In genomic region chr11:67691149-67691548, GRCh38 we compare ENCODE assay signal across 15 cellular contexts. TPM values are rescaled to one million over a fixed set of nuclear protein-coding genes. Genes with fewer than 3 reads are reported as not detected.
DNase-seq lines count a peak whose midpoint lies in the region; ATAC-seq and TF ChIP-seq lines count a peak whose summit lies in the region.
"Had no signal": no experiment of that assay in that cellular context is flagged by ENCODE, and none has a peak within 500 bp of the region (broad histone marks: within the 10 kb centered on the region; RNA-seq: fewer than 3 reads in every experiment).

No MANE protein-coding gene starts in this region.

- H3K9me3 Mint-ChIP-seq in CD4-positive, alpha-beta T cell: no peaks in the 10 kb centered on the region
- H3K9me3 Mint-ChIP-seq in GM23338: peaks cover 10% of the 10 kb centered on the region
- no peaks in the 10 kb centered on the region for H3K9me3 Mint-ChIP-seq in activated T-helper 2 cell treated with anti-CD3 and anti-CD28 coated beads, Interferon-gamma antibody, Interleukin-2, Interleukin-4, amounts not matched to agents 10 μg/mL and 5 μg/mL and 100 μg/mL, durations not matched to agents 14 hours and 24 hours and 36 hours
- H3K9me3 Mint-ChIP-seq in effector memory CD8-positive, alpha-beta T cell: no peaks in the 10 kb centered on the region

- no peak overlapping the region for H3K4me2 ChIP-seq in GM23338

- H3K4me1 Mint-ChIP-seq in CD4-positive, alpha-beta T cell (ENCODE audit: low read depth): no peaks in the 10 kb centered on the region
- H3K4me1 Mint-ChIP-seq in GM23338 (no peaks in the 10 kb centered on the region; the same call in 2 of the 3 replicates), T-helper 17 cell (no peaks in the 10 kb centered on the region)
- peaks cover 8% of the 10 kb centered on the region for H3K4me1 Mint-ChIP-seq in activated T-helper 2 cell treated with anti-CD3 and anti-CD28 coated beads, Interferon-gamma antibody, Interleukin-2, Interleukin-4, amounts not matched to agents 10 μg/mL and 5 μg/mL and 100 μg/mL, durations not matched to agents 14 hours and 24 hours and 36 hours (ENCODE audit: low read depth)
- H3K4me1 Mint-ChIP-seq in effector memory CD8-positive, alpha-beta T cell (ENCODE audit: low read depth in 2 of 2): no peaks in the 10 kb centered on the region

- H3K4me3 ChIP-seq in GM23338 (no peak overlapping the region), dorsolateral prefrontal cortex (no peak overlapping the region)
- H3K4me3 ChIP-seq: pancreas, thyroid gland had no signal

- H3K9me3 ChIP-seq in CD4-positive, alpha-beta T cell (ENCODE audit: control insufficient read depth, low read length): no peaks in the 10 kb centered on the region
- H3K9me3 ChIP-seq in T-helper 17 cell (ENCODE audit: control insufficient read depth, low read length, poor library complexity, severe bottlenecking): no peaks in the 10 kb centered on the region
- H3K9me3 ChIP-seq: pancreas, thyroid gland had no signal

- peaks cover 26% of the 10 kb centered on the region for H3K27me3 Mint-ChIP-seq in CD4-positive, alpha-beta T cell
- H3K27me3 Mint-ChIP-seq in GM23338 (ENCODE audit: insufficient read depth, low read depth, poor library complexity) (no peaks in the 10 kb centered on the region), T-helper 17 cell (peaks cover 39% of the 10 kb centered on the region)
- H3K27me3 Mint-ChIP-seq in activated T-helper 2 cell treated with anti-CD3 and anti-CD28 coated beads, Interferon-gamma antibody, Interleukin-2, Interleukin-4, amounts not matched to agents 10 μg/mL and 5 μg/mL and 100 μg/mL, durations not matched to agents 14 hours and 24 hours and 36 hours (ENCODE audit: low read depth): peaks cover 34% of the 10 kb centered on the region
- H3K27me3 Mint-ChIP-seq in effector memory CD8-positive, alpha-beta T cell: peaks cover 28 to 32% of the 10 kb centered on the region in 2 donors

- H3K4me3 Mint-ChIP-seq in CD4-positive, alpha-beta T cell: no peak overlapping the region
- H3K4me3 Mint-ChIP-seq in GM23338 (no peak overlapping the region), T-helper 17 cell (no peak overlapping the region)
- H3K4me3 Mint-ChIP-seq in activated T-helper 2 cell treated with anti-CD3 and anti-CD28 coated beads, Interferon-gamma antibody, Interleukin-2, Interleukin-4, amounts not matched to agents 10 μg/mL and 5 μg/mL and 100 μg/mL, durations not matched to agents 14 hours and 24 hours and 36 hours (ENCODE audit: low read depth): no peak overlapping the region
- H3K4me3 Mint-ChIP-seq in effector memory CD8-positive, alpha-beta T cell: no peak overlapping the region

- H3K27ac Mint-ChIP-seq in CD4-positive, alpha-beta T cell: no peak overlapping the region
- no peak overlapping the region for H3K27ac Mint-ChIP-seq in GM23338
- no peak overlapping the region for H3K27ac Mint-ChIP-seq in T-helper 17 cell
- no peak overlapping the region for H3K27ac Mint-ChIP-seq in activated T-helper 2 cell treated with anti-CD3 and anti-CD28 coated beads, Interferon-gamma antibody, Interleukin-2, Interleukin-4, amounts not matched to agents 10 μg/mL and 5 μg/mL and 100 μg/mL, durations not matched to agents 14 hours and 24 hours and 36 hours
- no peak overlapping the region for H3K27ac Mint-ChIP-seq in effector memory CD8-positive, alpha-beta T cell

- intact Hi-C loops in CD4-positive, alpha-beta T cell (cut with DNase I, micrococcal nuclease): no loop called here
- intact Hi-C loops in activated T-helper 2 cell treated with anti-CD3 and anti-CD28 coated beads, Interferon-gamma antibody, Interleukin-2, Interleukin-4, amounts not matched to agents 10 μg/mL and 5 μg/mL and 100 μg/mL, durations not matched to agents 14 hours and 24 hours and 36 hours (cut with micrococcal nuclease): no loop called here
- intact Hi-C loops in dorsolateral prefrontal cortex (cut with DNase I): no loop called here

- H3K79me2 ChIP-seq in GM23338 (replicated peaks; ENCODE audit: insufficient read depth): no peaks in the 10 kb centered on the region

- H3K9me2 ChIP-seq in GM23338 (ENCODE audit: insufficient read depth): no peaks in the 10 kb centered on the region

- no peak for ATAC-seq in CD4-positive, alpha-beta T cell (ENCODE audit: poor library complexity)
- ATAC-seq in GM23338: peak; percentile 66
- ATAC-seq in T-helper 17 cell: no peak
- ATAC-seq in effector memory CD8-positive, alpha-beta T cell (replicated peaks): no peak
- ATAC-seq: left ventricle myocardium superior had no signal

- no peak for DNase-seq in CD4-positive, alpha-beta T cell
- DNase-seq in GM23338 (ENCODE audit: low spot score): no peak
- DNase-seq in iPS-NIHi11 (ENCODE audit: low spot score): peak; percentile 48
- no peak for DNase-seq in T-helper 17 cell
- no peak for DNase-seq in activated T-helper 2 cell treated with anti-CD3 and anti-CD28 coated beads, Interferon-gamma antibody, Interleukin-2, Interleukin-4, amounts not matched to agents 10 μg/mL and 5 μg/mL and 100 μg/mL, durations not matched to agents 14 hours and 24 hours and 36 hours (ENCODE audit: low spot score)
- DNase-seq in effector memory CD8-positive, alpha-beta T cell: no peak
- DNase-seq in dorsolateral prefrontal cortex: no peak
- DNase-seq: anterior cingulate cortex, left ventricle myocardium superior, NCI-H2081, pancreas, SHP77 treated with DMSO at 0.1 percent for 48 hours, thyroid gland had no signal

- POLR2A ChIA-PET in CD4-positive, alpha-beta T cell (lab: Charles Lee): no interaction called here

- H3F3A ChIP-seq in GM23338 (replicated peaks; ENCODE audit: low read depth): no peaks in the 10 kb centered on the region

- no peak overlapping the region for H2AFZ ChIP-seq in GM23338

- H4K20me1 ChIP-seq in GM23338 (replicated peaks; ENCODE audit: insufficient read depth): no peaks in the 10 kb centered on the region

- no peak overlapping the region for H3K27ac ChIP-seq in CD4-positive, alpha-beta T cell (ENCODE audit: low read depth, low read length)
- H3K27ac ChIP-seq in GM23338 (ENCODE audit: low read depth): no peak overlapping the region
- no peak overlapping the region for H3K27ac ChIP-seq in VCaP
- H3K27ac ChIP-seq in dorsolateral prefrontal cortex: no peak overlapping the region
- H3K27ac ChIP-seq: pancreas, thyroid gland had no signal

- peak; percentile 27 for TF ChIP-seq CTCF in CD4-positive, alpha-beta T cell (IDR thresholded peaks at IDR 0.05)
- TF ChIP-seq CTCF in GM23338 (conservative IDR thresholded peaks at IDR 0.05; ENCODE audit: low read depth in 2 of 2) (peak; percentile 29 to 55; a peak in 3 of 4 replicates), VCaP (conservative IDR thresholded peaks at IDR 0.05) (peak; percentile 93), dorsolateral prefrontal cortex (IDR thresholded peaks at IDR 0.05 in 54 of 56, conservative IDR thresholded peaks at IDR 0.05 in 2 of 56; ENCODE audit: low read depth in 1 of 56, partially characterized antibody in 56 of 56) (peak in 2 of 56 donors; percentile 13 to 17)

- CTCF ChIA-PET in CD4-positive, alpha-beta T cell (lab: Charles Lee): no interaction called here

- no peaks in the 10 kb centered on the region for H3K36me3 ChIP-seq in GM23338 (ENCODE audit: insufficient read depth)
- H3K36me3 ChIP-seq: pancreas, thyroid gland had no signal

- no peaks in the 10 kb centered on the region for H3K36me3 Mint-ChIP-seq in CD4-positive, alpha-beta T cell (ENCODE audit: low read depth)
- no peaks in the 10 kb centered on the region for H3K36me3 Mint-ChIP-seq in GM23338 (ENCODE audit: low read depth)
- peaks cover 3% of the 10 kb centered on the region for H3K36me3 Mint-ChIP-seq in T-helper 17 cell (ENCODE audit: low read depth)
- no peaks in the 10 kb centered on the region for H3K36me3 Mint-ChIP-seq in activated T-helper 2 cell treated with anti-CD3 and anti-CD28 coated beads, Interferon-gamma antibody, Interleukin-2, Interleukin-4, amounts not matched to agents 10 μg/mL and 5 μg/mL and 100 μg/mL, durations not matched to agents 14 hours and 24 hours and 36 hours (ENCODE audit: low read depth)
- no peaks in the 10 kb centered on the region for H3K36me3 Mint-ChIP-seq in effector memory CD8-positive, alpha-beta T cell (ENCODE audit: insufficient read depth)

- peaks cover 14% of the 10 kb centered on the region for H3K27me3 ChIP-seq in CD4-positive, alpha-beta T cell (ENCODE audit: control insufficient read depth, insufficient read depth, low read length)
- H3K27me3 ChIP-seq in GM23338 (ENCODE audit: insufficient read depth) (no peaks in the 10 kb centered on the region), dorsolateral prefrontal cortex (peaks cover 0 to 6% (median 0%) of the 10 kb centered on the region in 45 donors)
- H3K27me3 ChIP-seq: pancreas, thyroid gland had no signal

- no peaks in the 10 kb centered on the region for H3K4me1 ChIP-seq in GM23338 (ENCODE audit: insufficient read depth)
- H3K4me1 ChIP-seq: pancreas, thyroid gland had no signal

RNA-seq across cellular contexts. Expression of gene ALDH3B2, which starts 16.7 kb away (rescaled TPM):
- not detected for total RNA-seq in CD4-positive, alpha-beta T cell
- total RNA-seq in GM23338 (2014; rRNA removed; shearing (Covaris generic)): not detected in 2 replicates
- polyA plus RNA-seq in GM23338 (2016; fragmentation: Nextera tagmentation; extraction: Ambion mirVana): not detected in 2 replicates
- total RNA-seq in T-helper 17 cell (not detected), dorsolateral prefrontal cortex (not detected)
- total RNA-seq in activated T-helper 2 cell treated with anti-CD3 and anti-CD28 coated beads, Interferon-gamma antibody, Interleukin-2, Interleukin-4, amounts not matched to agents 10 μg/mL and 5 μg/mL and 100 μg/mL, durations not matched to agents 14 hours and 24 hours and 36 hours: not detected in 2 replicates
- total RNA-seq: left ventricle myocardium superior had no signal

RNA-seq across cellular contexts. Expression of gene ACY3, which starts 40.6 kb away (rescaled TPM):
- total RNA-seq in CD4-positive, alpha-beta T cell: under 1 TPM; 0.30 to 0.36 TPM
- 0.31 and 0.87 TPM in 2 replicates for total RNA-seq in GM23338 (2014; rRNA removed; shearing (Covaris generic))
- polyA plus RNA-seq in GM23338 (2016; fragmentation: Nextera tagmentation; extraction: Ambion mirVana): not detected in 2 replicates
- total RNA-seq in T-helper 17 cell (under 1 TPM in 1 of 2 donors, not detected in 1; 0.37 TPM), dorsolateral prefrontal cortex (1 to 10 TPM in 75 of 120 experiments, under 1 TPM in 24, not detected in 21; 0.37 to 8.7 (median 1.9) TPM)
- 0.14 TPM in 2 replicates for total RNA-seq in activated T-helper 2 cell treated with anti-CD3 and anti-CD28 coated beads, Interferon-gamma antibody, Interleukin-2, Interleukin-4, amounts not matched to agents 10 μg/mL and 5 μg/mL and 100 μg/mL, durations not matched to agents 14 hours and 24 hours and 36 hours
- total RNA-seq: Daoy, left ventricle myocardium superior, thyroid gland had no signal

RNA-seq across cellular contexts. Expression of gene TBX10, which starts 51.6 kb away (rescaled TPM):
- total RNA-seq in CD4-positive, alpha-beta T cell: not detected
- total RNA-seq in GM23338 (2014; rRNA removed; shearing (Covaris generic)): 0.10 TPM in 1 of 2 replicates, not detected in the other
- polyA plus RNA-seq in GM23338 (2016; fragmentation: Nextera tagmentation; extraction: Ambion mirVana): not detected in 2 replicates
- total RNA-seq in T-helper 17 cell (not detected), dorsolateral prefrontal cortex (under 1 TPM in 1 of 120 experiments, not detected in 119; 0.60 TPM)
- not detected in 2 replicates for total RNA-seq in activated T-helper 2 cell treated with anti-CD3 and anti-CD28 coated beads, Interferon-gamma antibody, Interleukin-2, Interleukin-4, amounts not matched to agents 10 μg/mL and 5 μg/mL and 100 μg/mL, durations not matched to agents 14 hours and 24 hours and 36 hours
- total RNA-seq: Daoy, thyroid gland had no signal
